ENCODE assay signal across 9 cellular contexts in the genomic region with DNA sequence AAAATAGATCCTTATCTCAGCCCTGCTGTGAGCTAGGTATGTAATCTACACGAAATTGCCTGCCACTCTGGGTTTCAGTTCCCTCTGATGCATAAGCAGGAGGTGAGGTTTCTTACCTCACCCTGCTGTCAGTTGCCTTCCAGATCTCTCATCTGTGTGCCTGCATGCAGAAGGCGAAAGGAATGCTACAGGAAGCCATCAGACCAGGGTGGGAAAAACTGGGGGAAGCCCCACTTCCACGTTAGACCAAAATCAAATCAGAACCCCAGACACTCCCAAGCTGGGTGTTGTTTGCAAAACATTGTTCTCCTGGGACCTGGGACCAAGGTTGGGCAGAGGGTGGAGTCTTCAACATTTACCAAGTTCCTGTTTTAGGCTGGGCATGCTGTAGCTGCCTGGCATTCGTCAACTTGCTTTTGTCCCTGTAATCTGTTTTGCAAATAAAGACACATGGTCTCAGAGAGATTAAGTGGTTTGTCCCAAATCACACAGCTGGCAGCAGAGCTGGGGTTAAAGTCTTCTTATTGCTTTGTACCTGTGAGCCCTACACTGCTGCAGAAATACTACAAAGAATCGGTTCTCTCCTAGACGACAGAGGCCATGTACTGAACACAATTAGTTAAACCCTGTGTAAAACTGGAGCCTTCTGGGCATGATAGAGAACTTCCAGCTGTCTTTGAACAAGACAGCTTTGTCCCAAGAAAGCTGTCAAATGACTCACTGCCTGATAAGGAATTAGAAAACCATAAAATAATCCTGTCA.
DNase-seq lines count a peak whose midpoint lies in the region; ATAC-seq and TF ChIP-seq lines count a peak whose summit lies in the region.
"Had no signal": no experiment of that assay in that cellular context is flagged by ENCODE, and none has a peak within 500 bp of the region (broad histone marks: within the 10 kb centered on the region; RNA-seq: fewer than 3 reads in every experiment).

No MANE protein-coding gene starts in this region.

- no peak for TF ChIP-seq CTCF in left ventricle myocardium inferior (IDR thresholded peaks at IDR 0.05; ENCODE audit: borderline replicate concordance)
- no peak for TF ChIP-seq CTCF in MM.1S (IDR thresholded peaks at IDR 0.05; ENCODE audit: low read length)
- no peak for TF ChIP-seq CTCF in body of pancreas (IDR thresholded peaks at IDR 0.05)

- H3K4me1 ChIP-seq in left ventricle myocardium inferior (peaks cover 10% of the 10 kb centered on the region), MM.1S (ENCODE audit: low read length) (peaks cover 8% of the 10 kb centered on the region), body of pancreas (peaks cover 13% of the 10 kb centered on the region)

- no peak overlapping the region for H2AFZ ChIP-seq in MM.1S (ENCODE audit: low read length)

- no peak overlapping the region for H3K9ac ChIP-seq in MM.1S (ENCODE audit: low read length)

- 8 to 19% methylated on average over 6 of the region's 6 CpGs for WGBS in body of pancreas, 2 donors

- H3K27ac ChIP-seq in left ventricle myocardium inferior (replicated peaks) (no peak overlapping the region), MM.1S (ENCODE audit: low read length) (no peak overlapping the region), body of pancreas (peak overlapping the region in 1 of 4 donors; percentile 11)
- H3K27ac ChIP-seq: cardiac muscle cell had no signal

- H3K79me2 ChIP-seq in MM.1S (ENCODE audit: low read length) = no peaks in the 10 kb centered on the region

- H3K9me3 ChIP-seq in left ventricle myocardium inferior (replicated peaks) (peaks cover 15% of the 10 kb centered on the region), MM.1S (replicated peaks; ENCODE audit: insufficient read depth, low read length) (no peaks in the 10 kb centered on the region), body of pancreas (peaks cover 0 to 4% (median 0%) of the 10 kb centered on the region in 3 donors)

- no peaks in the 10 kb centered on the region for H3F3A ChIP-seq in MM.1S (ENCODE audit: insufficient read depth, low read length)

- TF ChIP-seq POLR2A in body of pancreas (IDR thresholded peaks at IDR 0.05) = no peak

- DNase-seq in Right ventricle myocardium superior = no peak
- no peak for DNase-seq in left ventricle myocardium inferior
- peak; percentile 60 for DNase-seq in MM.1S
- peak in 2 of 4 donors; percentile 19 to 27 for DNase-seq in body of pancreas
- peak; percentile 22 for DNase-seq in stimulated activated naive CD8-positive, alpha-beta T cell treated with anti-CD3 and anti-CD28 coated beads, Interleukin-15, Interleukin-2, amounts not matched to agents 100 U/mL and 50 U/mL, for 24 hours
- no peak for DNase-seq in AG20443 (ENCODE audit: low spot score)
- no peak for DNase-seq in kidney glomerular epithelial cell (lab: John Stamatoyannopoulos, UW)

- H4K20me1 ChIP-seq in MM.1S (ENCODE audit: insufficient read depth, low read length) = no peaks in the 10 kb centered on the region

- peak; percentile 43 for ATAC-seq in Right ventricle myocardium superior (ENCODE audit: poor library complexity)
- peak; percentile 45 for ATAC-seq in body of pancreas
- peak; percentile 66 for ATAC-seq in stimulated activated naive CD8-positive, alpha-beta T cell treated with anti-CD3 and anti-CD28 coated beads, Interleukin-15, Interleukin-2, amounts not matched to agents 100 U/mL and 50 U/mL, for 24 hours
- ATAC-seq in HG02870 (IDR thresholded peaks at IDR 0.05; ENCODE audit: unreplicated experiment) = no peak

- H3K27me3 ChIP-seq in left ventricle myocardium inferior (ENCODE audit: low read depth) = peaks cover 62% of the 10 kb centered on the region
- H3K27me3 ChIP-seq in MM.1S (replicated peaks; ENCODE audit: insufficient read depth, low read length) = no peaks in the 10 kb centered on the region
- no peaks in the 10 kb centered on the region for H3K27me3 ChIP-seq in body of pancreas

- intact Hi-C loops in Right ventricle myocardium superior (cut with DNase I) = no loop called here
- intact Hi-C loops in left ventricle myocardium inferior (cut with micrococcal nuclease) = no loop called here
- intact Hi-C loops in body of pancreas (cut with DNase I) = no loop called here

- no peaks in the 10 kb centered on the region for H3K9me2 ChIP-seq in MM.1S (replicated peaks; ENCODE audit: insufficient read depth, low read length)

- H3K4me3 ChIP-seq in left ventricle myocardium inferior = no peak overlapping the region
- H3K4me3 ChIP-seq in MM.1S (ENCODE audit: low read length) = no peak overlapping the region; the same call in 1 of the 2 replicates
- no peak overlapping the region for H3K4me3 ChIP-seq in body of pancreas
- H3K4me3 ChIP-seq: cardiac muscle cell had no signal

- H3K36me3 ChIP-seq in left ventricle myocardium inferior = no peaks in the 10 kb centered on the region
- H3K36me3 ChIP-seq in MM.1S (replicated peaks; ENCODE audit: insufficient read depth, low read length) = no peaks in the 10 kb centered on the region
- no peaks in the 10 kb centered on the region for H3K36me3 ChIP-seq in body of pancreas (replicated peaks in 1 of 2; ENCODE audit: insufficient read depth in 1 of 2, low read depth in 2 of 2)
- H3K36me3 ChIP-seq: cardiac muscle cell had no signal

- peak overlapping the region; percentile 7; the same call in 1 of the 2 replicates for H3K4me2 ChIP-seq in MM.1S (ENCODE audit: low read depth, low read length)

Comparison
In these comparisons a context has a peak if more than half of its experiments do, and no peak if none do; other contexts are left out.
1. DNase-seq: peak in MM.1S (single experiment) and stimulated activated naive CD8-positive, alpha-beta T cell treated with anti-CD3 and anti-CD28 coated beads, Interleukin-15, Interleukin-2, amounts not matched to agents 100 U/mL and 50 U/mL, for 24 hours (single experiment); none in Right ventricle myocardium superior (single experiment), left ventricle myocardium inferior (single experiment), AG20443 (single experiment) and kidney glomerular epithelial cell (single experiment).